29 cellular contexts compared by ENCODE assay signal in genomic region chr11:115303929-115304328, GRCh38.
"Had no signal": no experiment of that assay in that cellular context is flagged by ENCODE, and none has a peak within 500 bp of the region (broad histone marks: within the 10 kb centered on the region; RNA-seq: fewer than 3 reads in every experiment).

No MANE protein-coding gene starts in this region.

- H3K4me3 Mint-ChIP-seq: activated CD4-positive, alpha-beta memory T cell treated with anti-CD3 and anti-CD28 coated beads, Interleukin-2, amount 10 ng/mL, durations not matched to agents 7 days and 5 days; activated CD4-positive, alpha-beta T cell treated with anti-CD3 and anti-CD28 coated beads, Interleukin-2, amount 10 ng/mL, durations not matched to agents 7 days and 5 days; activated naive CD4-positive, alpha-beta T cell treated with anti-CD3 and anti-CD28 coated beads, Interleukin-2, amount 10 ng/mL, durations not matched to agents 7 days and 5 days; activated naive CD8-positive, alpha-beta T cell treated with anti-CD3 and anti-CD28 coated beads, Interleukin-2, amount 10 ng/mL, durations not matched to agents 7 days and 5 days; activated T-cell treated with anti-CD3 and anti-CD28 coated beads, Interleukin-2, amount 50 U/mL, for 24 hours; activated T-cell treated with anti-CD3 and anti-CD28 coated beads, Interleukin-2, amount 50 U/mL, for 72 hours; effector memory CD8-positive, alpha-beta T cell; T-helper 17 cell; T-helper 2 cell treated with Interferon-gamma antibody and Interleukin-4, amounts not matched to agents 5 μg/mL and 100 μg/mL, for 36 hours; WTC11 had no signal

- ATAC-seq: activated naive CD4-positive, alpha-beta T cell treated with anti-CD3 and anti-CD28 coated beads, Interleukin-2, amount 50 U/mL, for 72 hours; activated T-cell treated with anti-CD3 and anti-CD28 coated beads, Interleukin-2, amount 50 U/mL, for 72 hours; effector memory CD8-positive, alpha-beta T cell; gastrocnemius medialis; heart left ventricle; T-helper 17 cell; WTC11 had no signal

- H3K9me3 Mint-ChIP-seq: activated CD4-positive, alpha-beta memory T cell treated with anti-CD3 and anti-CD28 coated beads, Interleukin-2, amount 10 ng/mL, durations not matched to agents 7 days and 5 days; activated CD4-positive, alpha-beta T cell treated with anti-CD3 and anti-CD28 coated beads, Interleukin-2, amount 10 ng/mL, durations not matched to agents 7 days and 5 days; activated naive CD4-positive, alpha-beta T cell treated with anti-CD3 and anti-CD28 coated beads, Interleukin-2, amount 10 ng/mL, durations not matched to agents 7 days and 5 days; activated naive CD4-positive, alpha-beta T cell treated with anti-CD3 and anti-CD28 coated beads, Interleukin-2, amount 50 U/mL, for 72 hours; activated naive CD8-positive, alpha-beta T cell treated with anti-CD3 and anti-CD28 coated beads, Interleukin-2, amount 10 ng/mL, durations not matched to agents 7 days and 5 days; activated T-cell treated with anti-CD3 and anti-CD28 coated beads, Interleukin-2, amount 50 U/mL, for 24 hours; activated T-cell treated with anti-CD3 and anti-CD28 coated beads, Interleukin-2, amount 50 U/mL, for 72 hours; effector memory CD8-positive, alpha-beta T cell; T-helper 2 cell treated with Interferon-gamma antibody and Interleukin-4, amounts not matched to agents 5 μg/mL and 100 μg/mL, for 36 hours; WTC11 had no signal

- H3K4me1 Mint-ChIP-seq: activated CD4-positive, alpha-beta memory T cell treated with anti-CD3 and anti-CD28 coated beads, Interleukin-2, amount 10 ng/mL, durations not matched to agents 7 days and 5 days; activated CD4-positive, alpha-beta T cell treated with anti-CD3 and anti-CD28 coated beads, Interleukin-2, amount 10 ng/mL, durations not matched to agents 7 days and 5 days; activated naive CD4-positive, alpha-beta T cell treated with anti-CD3 and anti-CD28 coated beads, Interleukin-2, amount 10 ng/mL, durations not matched to agents 7 days and 5 days; activated naive CD8-positive, alpha-beta T cell treated with anti-CD3 and anti-CD28 coated beads, Interleukin-2, amount 10 ng/mL, durations not matched to agents 7 days and 5 days; T-helper 17 cell; WTC11 had no signal

- H3K36me3 Mint-ChIP-seq: activated naive CD4-positive, alpha-beta T cell treated with anti-CD3 and anti-CD28 coated beads, Interleukin-2, amount 10 ng/mL, durations not matched to agents 7 days and 5 days; activated naive CD4-positive, alpha-beta T cell treated with anti-CD3 and anti-CD28 coated beads, Interleukin-2, amount 50 U/mL, for 72 hours; activated naive CD8-positive, alpha-beta T cell treated with anti-CD3 and anti-CD28 coated beads, Interleukin-2, amount 10 ng/mL, durations not matched to agents 7 days and 5 days; WTC11 had no signal

- H3K27me3 Mint-ChIP-seq: effector memory CD8-positive, alpha-beta T cell had no signal

- H3K27ac Mint-ChIP-seq: activated CD4-positive, alpha-beta memory T cell treated with anti-CD3 and anti-CD28 coated beads, Interleukin-2, amount 10 ng/mL, durations not matched to agents 7 days and 5 days; activated CD4-positive, alpha-beta T cell treated with anti-CD3 and anti-CD28 coated beads, Interleukin-2, amount 10 ng/mL, durations not matched to agents 7 days and 5 days; activated naive CD4-positive, alpha-beta T cell treated with anti-CD3 and anti-CD28 coated beads, Interleukin-2, amount 10 ng/mL, durations not matched to agents 7 days and 5 days; activated naive CD4-positive, alpha-beta T cell treated with anti-CD3 and anti-CD28 coated beads, Interleukin-2, amount 50 U/mL, for 72 hours; activated naive CD8-positive, alpha-beta T cell treated with anti-CD3 and anti-CD28 coated beads, Interleukin-2, amount 10 ng/mL, durations not matched to agents 7 days and 5 days; activated T-cell treated with anti-CD3 and anti-CD28 coated beads, Interleukin-2, amount 50 U/mL, for 24 hours; activated T-cell treated with anti-CD3 and anti-CD28 coated beads, Interleukin-2, amount 50 U/mL, for 72 hours; effector memory CD8-positive, alpha-beta T cell; T-helper 17 cell; T-helper 2 cell treated with Interferon-gamma antibody and Interleukin-4, amounts not matched to agents 5 μg/mL and 100 μg/mL, for 36 hours; WTC11 had no signal

- DNase-seq: activated CD4-positive, alpha-beta memory T cell treated with anti-CD3 and anti-CD28 coated beads, Interleukin-2, amount 10 ng/mL, durations not matched to agents 7 days and 5 days; activated CD4-positive, alpha-beta T cell treated with anti-CD3 and anti-CD28 coated beads for 1 hour; activated CD4-positive, alpha-beta T cell treated with anti-CD3 and anti-CD28 coated beads for 4 hours; activated CD4-positive, alpha-beta T cell treated with anti-CD3 and anti-CD28 coated beads, Interleukin-2, amount 10 ng/mL, durations not matched to agents 7 days and 5 days; activated CD4-positive, alpha-beta T cell treated with anti-CD3 and anti-CD28 coated beads, Interleukin-2, amount 50 U/mL, for 4 hours; activated CD8-positive, alpha-beta memory T cell treated with anti-CD3 and anti-CD28 coated beads, Interleukin-2, amount 50 U/mL, for 48 hours; activated gamma-delta T cell; activated naive CD4-positive, alpha-beta T cell; activated naive CD4-positive, alpha-beta T cell treated with anti-CD3 and anti-CD28 coated beads, Interleukin-2, amount 10 ng/mL, durations not matched to agents 7 days and 5 days; activated naive CD8-positive, alpha-beta T cell treated with anti-CD3 and anti-CD28 coated beads, Interleukin-2, amount 10 ng/mL, durations not matched to agents 7 days and 5 days; activated T-cell treated with anti-CD3 and anti-CD28 coated beads for 4 hours; activated T-cell treated with anti-CD3 and anti-CD28 coated beads, Interleukin-2, amount 50 U/mL, for 24 hours; activated T-cell treated with anti-CD3 and anti-CD28 coated beads, Interleukin-2, amount 50 U/mL, for 72 hours; amniotic stem cell; anterior cingulate cortex; cortex of kidney; dermis blood vessel endothelial cell; effector CD4-positive, alpha-beta T cell; effector memory CD8-positive, alpha-beta T cell; erythroblast; foreskin keratinocyte; gastrocnemius medialis; glutamatergic neuron; heart left ventricle; T-helper 17 cell; T1000 had no signal
